In genomic region chr11:10285148-10285802, GRCh38 we compare ENCODE assay signal across 27 cellular contexts. TPM values are rescaled to one million over a fixed set of nuclear protein-coding genes. Genes with fewer than 3 reads are reported as not detected.
DNase-seq lines count a peak whose midpoint lies in the region; ATAC-seq and TF ChIP-seq lines count a peak whose summit lies in the region.
"Had no signal": no experiment of that assay in that cellular context is flagged by ENCODE, and none has a peak within 500 bp of the region (broad histone marks: within the 10 kb centered on the region; RNA-seq: fewer than 3 reads in every experiment).

No MANE protein-coding gene starts in this region.

- no peaks in the 10 kb centered on the region for H3K9me3 ChIP-seq in liver (ENCODE audit: control insufficient read depth in 4 of 4, low read length in 3 of 4)
- H3K9me3 ChIP-seq: thoracic aorta had no signal

- no peak for DNase-seq in natural killer cell treated with Interleukin-12 subunit alpha and Interleukin-12 subunit beta and Interleukin-15 and Interleukin-18, amount 100 ng/mL, for 72 hours (ENCODE audit: low spot score)
- DNase-seq in natural killer cell (no peak), WTC11 (ENCODE audit: low spot score) (no peak), AG20443 (ENCODE audit: low spot score) (no peak)
- DNase-seq: activated B cell treated with CpG ODN at 0.5 μM for 24 hours; activated CD8-positive, alpha-beta T cell treated with anti-CD3 and anti-CD28 coated beads for 36 hours; activated naive CD4-positive, alpha-beta T cell; activated T-cell treated with anti-CD3 and anti-CD28 coated beads, Interleukin-2, amount 50 U/mL, for 24 hours; CD8-positive, alpha-beta memory T cell; DMS53; foreskin melanocyte; hypothalamus; NCI-H1694 treated with DMSO at 0.1 percent for 48 hours; NCI-H2227 treated with DMSO at 0.1 percent for 48 hours; NCI-H82; nephron progenitor cell; posterior cingulate gyrus had no signal

- H3K9ac ChIP-seq in liver (ENCODE audit: low read depth in 1 of 2, low read length in 2 of 2): no peak overlapping the region

- no peaks in the 10 kb centered on the region for H3K36me3 Mint-ChIP-seq in natural killer cell treated with Interleukin-12 subunit alpha and Interleukin-12 subunit beta and Interleukin-15 and Interleukin-18, amount 100 ng/mL, for 72 hours
- H3K36me3 Mint-ChIP-seq in natural killer cell (no peaks in the 10 kb centered on the region), WTC11 (peaks cover 3% of the 10 kb centered on the region; the same call in 1 of the 2 replicates)

- peak overlapping the region; percentile 93 to 96 for H3K27ac ChIP-seq in liver (ENCODE audit: low read depth in 1 of 2, low read length in 2 of 2)
- H3K27ac ChIP-seq: cardiac muscle cell, thoracic aorta had no signal

- peak; percentile 68 to 81 for ATAC-seq in natural killer cell treated with Interleukin-12 subunit alpha and Interleukin-12 subunit beta and Interleukin-15 and Interleukin-18, amount 100 ng/mL, for 72 hours
- no peak for ATAC-seq in natural killer cell
- ATAC-seq in WTC11: no peak
- ATAC-seq in HG03280 (IDR thresholded peaks at IDR 0.05; ENCODE audit: unreplicated experiment): no peak
- ATAC-seq in HG02981 (IDR thresholded peaks at IDR 0.05; ENCODE audit: unreplicated experiment): no peak
- ATAC-seq in GM18858 (IDR thresholded peaks at IDR 0.05; ENCODE audit: unreplicated experiment): no peak
- ATAC-seq: activated CD8-positive, alpha-beta T cell treated with anti-CD3 and anti-CD28 coated beads for 36 hours; GM12878; Panc1; stimulated activated memory B cell treated with anti-CD40 and anti-IgM and Interleukin-4, amounts not matched to agents 10 μg/mL and 1 μg/mL and 100 μg/mL, for 72 hours had no signal

- H3K4me3 ChIP-seq in liver (ENCODE audit: low read depth in 1 of 3, low read length in 3 of 3): peak overlapping the region in 2 of 3 donors; percentile 31 to 42
- H3K4me3 ChIP-seq: cardiac muscle cell, GM12878, thoracic aorta had no signal

- 29% methylated on average over 4 of the region's 4 CpGs for WGBS in liver

- H3K4me1 Mint-ChIP-seq in natural killer cell treated with Interleukin-12 subunit alpha and Interleukin-12 subunit beta and Interleukin-15 and Interleukin-18, amount 100 ng/mL, for 72 hours (ENCODE audit: low read depth in 2 of 2): peaks cover 13 to 15% of the 10 kb centered on the region in 2 donors
- H3K4me1 Mint-ChIP-seq in natural killer cell (peaks cover 11 to 18% of the 10 kb centered on the region in 2 donors), WTC11 (peaks cover 15% of the 10 kb centered on the region)

- peak overlapping the region; percentile 27 to 55 for H3K27ac Mint-ChIP-seq in natural killer cell treated with Interleukin-12 subunit alpha and Interleukin-12 subunit beta and Interleukin-15 and Interleukin-18, amount 100 ng/mL, for 72 hours
- H3K27ac Mint-ChIP-seq in natural killer cell (no peak overlapping the region), WTC11 (peak overlapping the region; percentile 33; the same call in 1 of the 2 replicates)
- H3K27ac Mint-ChIP-seq: activated B cell treated with CpG ODN at 0.5 μM for 24 hours; activated CD8-positive, alpha-beta T cell treated with anti-CD3 and anti-CD28 coated beads for 36 hours; activated T-cell treated with anti-CD3 and anti-CD28 coated beads, Interleukin-2, amount 50 U/mL, for 24 hours; CD8-positive, alpha-beta memory T cell; nephron progenitor cell; stimulated activated memory B cell treated with anti-CD40 and anti-IgM and Interleukin-4, amounts not matched to agents 10 μg/mL and 1 μg/mL and 100 μg/mL, for 72 hours; T-helper 2 cell treated with Interferon-gamma antibody and Interleukin-4, amounts not matched to agents 5 μg/mL and 100 μg/mL, for 36 hours had no signal

- peaks cover 10 to 30% (median 23%) of the 10 kb centered on the region in 4 donors for H3K4me1 ChIP-seq in liver (ENCODE audit: control insufficient read depth in 4 of 4, insufficient read depth in 4 of 4, low read length in 3 of 4)

- intact Hi-C loops in natural killer cell (cut with micrococcal nuclease): no loop called here

- H3K27me3 Mint-ChIP-seq in natural killer cell treated with Interleukin-12 subunit alpha and Interleukin-12 subunit beta and Interleukin-15 and Interleukin-18, amount 100 ng/mL, for 72 hours: peaks cover 0 to 4% of the 10 kb centered on the region in 2 donors
- H3K27me3 Mint-ChIP-seq in natural killer cell (ENCODE audit: low read depth in 2 of 2): no peaks in the 10 kb centered on the region
- no peaks in the 10 kb centered on the region for H3K27me3 Mint-ChIP-seq in WTC11 (ENCODE audit: low read depth)
- H3K27me3 Mint-ChIP-seq: activated T-cell treated with anti-CD3 and anti-CD28 coated beads, Interleukin-2, amount 50 U/mL, for 24 hours had no signal

- TF ChIP-seq RAD21 in liver (IDR thresholded peaks at IDR 0.05): peak; percentile 31 to 46

- no peak for TF ChIP-seq CTCF in natural killer cell (IDR thresholded peaks at IDR 0.05)
- TF ChIP-seq CTCF in WTC11 (IDR thresholded peaks at IDR 0.05): no peak
- TF ChIP-seq CTCF in liver (IDR thresholded peaks at IDR 0.05; ENCODE audit: low read depth, low read length, missing input control): no peak

- CTCF ChIA-PET in WTC11 (lab: Charles Lee): interaction anchor here (0.6 to 1.6 kb wide), 5 partner anchors 12 to 363 kb away, joined by 3 to 4 read pairs (median 3); no protein-coding TSS in a partner anchor

- H3K27me3 ChIP-seq in liver (ENCODE audit: control insufficient read depth in 4 of 4, insufficient read depth in 4 of 4, low read length in 3 of 4): no peaks in the 10 kb centered on the region
- H3K27me3 ChIP-seq: cardiac muscle cell had no signal

- H3K36me3 ChIP-seq in liver (ENCODE audit: control insufficient read depth in 4 of 4, insufficient read depth in 3 of 4, low read depth in 1 of 4, low read length in 3 of 4): no peaks in the 10 kb centered on the region
- H3K36me3 ChIP-seq: cardiac muscle cell, thoracic aorta had no signal

- POLR2A ChIA-PET in WTC11 (lab: Charles Lee): no interaction called here

- no peaks in the 10 kb centered on the region for H3K9me3 Mint-ChIP-seq in natural killer cell treated with Interleukin-12 subunit alpha and Interleukin-12 subunit beta and Interleukin-15 and Interleukin-18, amount 100 ng/mL, for 72 hours
- H3K9me3 Mint-ChIP-seq in natural killer cell (no peaks in the 10 kb centered on the region), WTC11 (no peaks in the 10 kb centered on the region)
- H3K9me3 Mint-ChIP-seq: activated B cell treated with CpG ODN at 0.5 μM for 24 hours; activated CD8-positive, alpha-beta T cell treated with anti-CD3 and anti-CD28 coated beads for 36 hours; activated T-cell treated with anti-CD3 and anti-CD28 coated beads, Interleukin-2, amount 50 U/mL, for 24 hours; CD8-positive, alpha-beta memory T cell; nephron progenitor cell; stimulated activated memory B cell treated with anti-CD40 and anti-IgM and Interleukin-4, amounts not matched to agents 10 μg/mL and 1 μg/mL and 100 μg/mL, for 72 hours; T-helper 2 cell treated with Interferon-gamma antibody and Interleukin-4, amounts not matched to agents 5 μg/mL and 100 μg/mL, for 36 hours had no signal

- peak overlapping the region; percentile 56 for H3K4me3 Mint-ChIP-seq in natural killer cell treated with Interleukin-12 subunit alpha and Interleukin-12 subunit beta and Interleukin-15 and Interleukin-18, amount 100 ng/mL, for 72 hours
- H3K4me3 Mint-ChIP-seq in natural killer cell: no peak overlapping the region
- no peak overlapping the region for H3K4me3 Mint-ChIP-seq in WTC11
- H3K4me3 Mint-ChIP-seq: activated B cell treated with CpG ODN at 0.5 μM for 24 hours; activated CD8-positive, alpha-beta T cell treated with anti-CD3 and anti-CD28 coated beads for 36 hours; activated T-cell treated with anti-CD3 and anti-CD28 coated beads, Interleukin-2, amount 50 U/mL, for 24 hours; CD8-positive, alpha-beta memory T cell; nephron progenitor cell; stimulated activated memory B cell treated with anti-CD40 and anti-IgM and Interleukin-4, amounts not matched to agents 10 μg/mL and 1 μg/mL and 100 μg/mL, for 72 hours; T-helper 2 cell treated with Interferon-gamma antibody and Interleukin-4, amounts not matched to agents 5 μg/mL and 100 μg/mL, for 36 hours had no signal

TF ChIP-seq in WTC11, 78 proteins besides CTCF, POLR2A, EP300 and RAD21 (continues in another document):
- TF ChIP-seq GABPB1 (CRISPR knock-in tag; IDR thresholded peaks at IDR 0.05): peak; percentile 52; the same call in 1 of the 2 replicates
- TF ChIP-seq USF1 (CRISPR knock-in tag; IDR thresholded peaks at IDR 0.05): no peak

TF ChIP-seq in liver, 16 proteins besides CTCF, POLR2A, EP300 and RAD21 (continues in another document):
- TF ChIP-seq GABPA (IDR thresholded peaks at IDR 0.05 in 1 of 2, conservative IDR thresholded peaks at IDR 0.05 in 1 of 2): peak in 1 of 2 donors; percentile 50

RNA-seq across cellular contexts. Expression of gene SBF2, which starts 8.7 kb away (rescaled TPM):
- 10 to 100 TPM; 15.4 to 20.4 TPM for total RNA-seq in natural killer cell treated with Interleukin-12 subunit alpha and Interleukin-12 subunit beta and Interleukin-15 and Interleukin-18, amount 100 ng/mL, for 72 hours
- total RNA-seq in natural killer cell: 10 to 100 TPM; 25.2 to 26.9 (median 26.3) TPM
- total RNA-seq in WTC11 (2021): 46.2 to 53.6 TPM (median 47.6 TPM) in 3 replicates
- total RNA-seq in liver: 10 to 100 TPM; 16.7 to 31.3 TPM
- polyA plus RNA-seq in liver: 10 to 100 TPM in 1 of 2 donors, 1 to 10 TPM in 1; 7.5 to 12.7 TPM

RNA-seq across cellular contexts. Expression of gene ADM, which starts 19.6 kb away (rescaled TPM):
- total RNA-seq in natural killer cell treated with Interleukin-12 subunit alpha and Interleukin-12 subunit beta and Interleukin-15 and Interleukin-18, amount 100 ng/mL, for 72 hours: 10 to 100 TPM in 1 of 2 donors, 1 to 10 TPM in 1; 2.3 to 13.0 TPM
- total RNA-seq in natural killer cell: 1 to 10 TPM in 2 of 3 donors, under 1 TPM in 1; 0.82 to 7.0 (median 5.8) TPM
- 18.7 to 40.8 TPM (median 40.1 TPM) in 3 replicates for total RNA-seq in WTC11 (2021)
- total RNA-seq in liver: 10 to 100 TPM; 12.8 to 32.6 TPM
- polyA plus RNA-seq in liver: 10 to 100 TPM in 1 of 2 donors, 1 to 10 TPM in 1; 9.7 to 33.1 TPM

Comparison
In these comparisons a context has a peak if more than half of its experiments do, and no peak if none do; other contexts are left out.
1. ATAC-seq: peak in natural killer cell treated with Interleukin-12 subunit alpha and Interleukin-12 subunit beta and Interleukin-15 and Interleukin-18, amount 100 ng/mL, for 72 hours (2 of 2); none in natural killer cell (0 of 3), WTC11 (single experiment), HG03280 (single experiment), HG02981 (single experiment) and GM18858 (single experiment).
2. H3K27ac Mint-ChIP-seq: peak in natural killer cell treated with Interleukin-12 subunit alpha and Interleukin-12 subunit beta and Interleukin-15 and Interleukin-18, amount 100 ng/mL, for 72 hours (2 of 2) and WTC11 (single experiment); none in natural killer cell (0 of 2).